ENCODE assay signal across 10 cellular contexts in genomic region chr12:84910549-84911241, GRCh38. TPM values are rescaled to one million over a fixed set of nuclear protein-coding genes. Genes with fewer than 3 reads are reported as not detected.
DNase-seq lines count a peak whose midpoint lies in the region; ATAC-seq and TF ChIP-seq lines count a peak whose summit lies in the region.
"Had no signal": no experiment of that assay in that cellular context is flagged by ENCODE, and none has a peak within 500 bp of the region (broad histone marks: within the 10 kb centered on the region; RNA-seq: fewer than 3 reads in every experiment).

No MANE protein-coding gene starts in this region.

- TF ChIP-seq CTCF in WI38 (IDR thresholded peaks at IDR 0.05; ENCODE audit: low read depth, low read length) (no peak), glutamatergic neuron (IDR thresholded peaks at IDR 0.05; ENCODE audit: partially characterized antibody, unreplicated experiment) (no peak), mucosa of descending colon (IDR thresholded peaks at IDR 0.05) (no peak)

- H3K27ac ChIP-seq in subcutaneous abdominal adipose tissue (ENCODE audit: low read depth, low read length), result no peak overlapping the region
- H3K27ac ChIP-seq: C4-2B, VCaP had no signal

- H3K36me3 ChIP-seq in subcutaneous abdominal adipose tissue (ENCODE audit: control insufficient read depth in 5 of 5, insufficient read depth in 5 of 5, low read length in 5 of 5), result no peaks in the 10 kb centered on the region
- H3K36me3 ChIP-seq in mucosa of descending colon (ENCODE audit: low read depth), result no peaks in the 10 kb centered on the region

- H3K27me3 Mint-ChIP-seq in activated CD4-positive, alpha-beta T cell treated with anti-CD3 and anti-CD28 coated beads, Interleukin-2, amount 10 ng/mL, durations not matched to agents 24 days and 14 days, result peaks cover 44% of the 10 kb centered on the region
- peaks cover 7% of the 10 kb centered on the region for H3K27me3 Mint-ChIP-seq in glutamatergic neuron (ENCODE audit: unreplicated experiment)

- DNase-seq in activated CD4-positive, alpha-beta T cell treated with anti-CD3 and anti-CD28 coated beads, Interleukin-2, amount 10 ng/mL, durations not matched to agents 24 days and 14 days, result no peak
- DNase-seq in activated CD4-positive, alpha-beta T cell treated with anti-CD3 and anti-CD28 coated beads, Interleukin-2, amount 50 U/mL, for 1 hour, result no peak
- DNase-seq in glutamatergic neuron, result peak; percentile 49
- DNase-seq in NCI-H187 (lab: John Stamatoyannopoulos, UW), result no peak
- DNase-seq in mucosa of descending colon, result no peak
- no peak for DNase-seq in stimulated activated CD4-positive, alpha-beta T cell treated with anti-CD3 and anti-CD28 coated beads, Interleukin-1b, Interleukin-23, amount 100 ng/mL, for 48 hours

- ATAC-seq in mucosa of descending colon, result no peak

- H3K4me1 Mint-ChIP-seq in activated CD4-positive, alpha-beta T cell treated with anti-CD3 and anti-CD28 coated beads, Interleukin-2, amount 10 ng/mL, durations not matched to agents 24 days and 14 days, result peaks cover 6% of the 10 kb centered on the region
- H3K4me1 Mint-ChIP-seq in glutamatergic neuron (ENCODE audit: low read depth, unreplicated experiment), result peaks cover 2% of the 10 kb centered on the region

- H3K4me3 ChIP-seq in WI38 (ENCODE audit: low read depth, low read length) (peak overlapping the region; percentile 51), subcutaneous abdominal adipose tissue (ENCODE audit: low read depth in 1 of 5, low read length in 5 of 5) (peak overlapping the region; percentile 63 to 81 (median 65)), mucosa of descending colon (no peak overlapping the region)

- H3K27ac Mint-ChIP-seq in activated CD4-positive, alpha-beta T cell treated with anti-CD3 and anti-CD28 coated beads, Interleukin-2, amount 10 ng/mL, durations not matched to agents 24 days and 14 days, result no peak overlapping the region
- H3K27ac Mint-ChIP-seq in glutamatergic neuron (ENCODE audit: unreplicated experiment), result peak overlapping the region; percentile 98

- H3K36me3 Mint-ChIP-seq in activated CD4-positive, alpha-beta T cell treated with anti-CD3 and anti-CD28 coated beads, Interleukin-2, amount 10 ng/mL, durations not matched to agents 24 days and 14 days (ENCODE audit: low read depth), result no peaks in the 10 kb centered on the region
- no peaks in the 10 kb centered on the region for H3K36me3 Mint-ChIP-seq in glutamatergic neuron (ENCODE audit: unreplicated experiment)

- H3K9ac ChIP-seq in subcutaneous abdominal adipose tissue (ENCODE audit: low read length in 5 of 5), result no peak overlapping the region

- intact Hi-C loops in activated CD4-positive, alpha-beta T cell treated with anti-CD3 and anti-CD28 coated beads, Interleukin-2, amount 10 ng/mL, durations not matched to agents 24 days and 14 days (cut with micrococcal nuclease), result loop anchor here (2.0 kb wide), 1 partner anchor 368 kb away; no protein-coding TSS in a partner anchor
- intact Hi-C loops in mucosa of descending colon (cut with DNase I, micrococcal nuclease), result no loop called here

- peaks cover 3 to 33% (median 28%) of the 10 kb centered on the region in 5 donors for H3K4me1 ChIP-seq in subcutaneous abdominal adipose tissue (ENCODE audit: control insufficient read depth in 5 of 5, insufficient read depth in 5 of 5, low read length in 5 of 5)
- peaks cover 7% of the 10 kb centered on the region for H3K4me1 ChIP-seq in mucosa of descending colon (ENCODE audit: low read depth)

- H3K4me3 Mint-ChIP-seq in activated CD4-positive, alpha-beta T cell treated with anti-CD3 and anti-CD28 coated beads, Interleukin-2, amount 10 ng/mL, durations not matched to agents 24 days and 14 days, result peak overlapping the region; percentile 50
- peak overlapping the region; percentile 97 for H3K4me3 Mint-ChIP-seq in glutamatergic neuron (ENCODE audit: unreplicated experiment)

- H3K9me3 Mint-ChIP-seq in activated CD4-positive, alpha-beta T cell treated with anti-CD3 and anti-CD28 coated beads, Interleukin-2, amount 10 ng/mL, durations not matched to agents 24 days and 14 days, result no peaks in the 10 kb centered on the region
- H3K9me3 Mint-ChIP-seq in glutamatergic neuron (ENCODE audit: unreplicated experiment), result peaks cover 15% of the 10 kb centered on the region

- H3K27me3 ChIP-seq in subcutaneous abdominal adipose tissue (ENCODE audit: control insufficient read depth in 5 of 5, insufficient read depth in 4 of 5, low read length in 5 of 5), result peaks cover 13 to 32% (median 23%) of the 10 kb centered on the region in 5 donors

- H3K9me3 ChIP-seq in subcutaneous abdominal adipose tissue (ENCODE audit: control insufficient read depth in 5 of 5, low read length in 5 of 5) (no peaks in the 10 kb centered on the region), mucosa of descending colon (no peaks in the 10 kb centered on the region)

RNA-seq across cellular contexts. Expression of gene SLC6A15, which starts 1.9 kb away (rescaled TPM):
- total RNA-seq in activated CD4-positive, alpha-beta T cell treated with anti-CD3 and anti-CD28 coated beads, Interleukin-2, amount 10 ng/mL, durations not matched to agents 24 days and 14 days, result not detected in 2 replicates
- total RNA-seq in glutamatergic neuron (ENCODE audit: unreplicated experiment), result 123 TPM
- total RNA-seq in mucosa of descending colon, result 1 to 10 TPM in 1 of 3 donors, under 1 TPM in 2; 0.17 to 3.1 (median 0.51) TPM

Comparison
In these comparisons a context has a peak if more than half of its experiments do, and no peak if none do; other contexts are left out.
1. RNA of gene SLC6A15, which starts 1.9 kb away (total RNA-seq): 123 TPM in glutamatergic neuron (single experiment); 0.17 to 3.1 TPM in mucosa of descending colon and not detected in activated CD4-positive, alpha-beta T cell treated with anti-CD3 and anti-CD28 coated beads, Interleukin-2, amount 10 ng/mL, durations not matched to agents 24 days and 14 days; every median in the first group is over 10 times any median in the second.